In genomic region chr6:135451617-135452190, GRCh38 we compare ENCODE assay signal across 8 cellular contexts. TPM values are rescaled to one million over a fixed set of nuclear protein-coding genes. Genes with fewer than 3 reads are reported as not detected.
DNase-seq lines count a peak whose midpoint lies in the region; ATAC-seq and TF ChIP-seq lines count a peak whose summit lies in the region.

No MANE protein-coding gene starts in this region.

- CTCF ChIA-PET in CD4-positive, alpha-beta memory T cell (lab: Charles Lee; ENCODE audit: partially characterized antibody) = interaction anchor here (0.6 to 4.8 kb wide), 13 partner anchors 8 to 839 kb away, joined by 3 to 40 read pairs (median 5); no protein-coding TSS in a partner anchor

- no peak overlapping the region for H3K27ac Mint-ChIP-seq in CD4-positive, alpha-beta memory T cell

- no peaks in the 10 kb centered on the region for H3K9me3 Mint-ChIP-seq in CD4-positive, alpha-beta memory T cell

- POLR2A ChIA-PET in CD4-positive, alpha-beta memory T cell (lab: Charles Lee; ENCODE audit: partially characterized antibody) = interaction anchor here (0.8 kb wide), 1 partner anchor 28 kb away, joined by 3 read pairs; no protein-coding TSS in a partner anchor

- H3K27me3 Mint-ChIP-seq in CD4-positive, alpha-beta memory T cell = no peaks in the 10 kb centered on the region

- H3K27ac ChIP-seq in CD4-positive, alpha-beta memory T cell (ENCODE audit: low read depth, low read length) = no peak overlapping the region
- no peak overlapping the region for H3K27ac ChIP-seq in effector memory CD4-positive, alpha-beta T cell (ENCODE audit: insufficient read depth, low read length, poor library complexity, severe bottlenecking)

- ATAC-seq in HG03457 (IDR thresholded peaks at IDR 0.05; ENCODE audit: unreplicated experiment) (no peak), HG02973 (IDR thresholded peaks at IDR 0.05; ENCODE audit: unreplicated experiment) (no peak)

- peak in 4 of 5 donors; percentile 33 to 51 (median 42) for DNase-seq in CD4-positive, alpha-beta memory T cell
- peak; percentile 40 for DNase-seq in HS-27A (ENCODE audit: low read depth)
- DNase-seq in RPMI7951 (ENCODE audit: low read depth) = peak; percentile 37
- DNase-seq in erythroblast (lab: John Stamatoyannopoulos, UW) = peak; percentile 32 to 66
- DNase-seq in pons (ENCODE audit: low spot score) = peak; percentile 50
- no peak for DNase-seq in effector memory CD4-positive, alpha-beta T cell

- H3K4me1 ChIP-seq in CD4-positive, alpha-beta memory T cell (ENCODE audit: insufficient read depth, low read length) = no peaks in the 10 kb centered on the region
- H3K4me1 ChIP-seq in effector memory CD4-positive, alpha-beta T cell (ENCODE audit: control insufficient read depth, insufficient read depth, low read length, poor library complexity, severe bottlenecking) = no peaks in the 10 kb centered on the region

- peaks cover 0 to 4% of the 10 kb centered on the region in 2 donors for H3K36me3 Mint-ChIP-seq in CD4-positive, alpha-beta memory T cell

- TF ChIP-seq POLR2A in erythroblast (IDR thresholded peaks at IDR 0.05; ENCODE audit: low read length) = no peak

- H3K4me3 Mint-ChIP-seq in CD4-positive, alpha-beta memory T cell = no peak overlapping the region

- H3K27me3 ChIP-seq in CD4-positive, alpha-beta memory T cell (ENCODE audit: insufficient read depth, low read length) = no peaks in the 10 kb centered on the region
- H3K27me3 ChIP-seq in effector memory CD4-positive, alpha-beta T cell (replicated peaks; ENCODE audit: control insufficient read depth, insufficient read depth, low read length, poor library complexity, severe bottlenecking) = no peaks in the 10 kb centered on the region

- no peaks in the 10 kb centered on the region for H3K9me3 ChIP-seq in CD4-positive, alpha-beta memory T cell (ENCODE audit: control insufficient read depth in 1 of 2, low read length in 2 of 2)
- no peaks in the 10 kb centered on the region for H3K9me3 ChIP-seq in effector memory CD4-positive, alpha-beta T cell (ENCODE audit: control insufficient read depth, low read length)

- intact Hi-C loops in CD4-positive, alpha-beta memory T cell (cut with micrococcal nuclease) = loop anchor here (1.0 to 5.0 kb wide), 4 partner anchors 86 to 1099 kb away; partner anchors contain the start of gene MAP7

- H3K4me3 ChIP-seq in CD4-positive, alpha-beta memory T cell (ENCODE audit: low read length in 2 of 2) = no peak overlapping the region
- no peak overlapping the region for H3K4me3 ChIP-seq in effector memory CD4-positive, alpha-beta T cell (ENCODE audit: insufficient read depth, low read depth, low read length, poor library complexity, severe bottlenecking)

- no peaks in the 10 kb centered on the region for H3K36me3 ChIP-seq in CD4-positive, alpha-beta memory T cell (ENCODE audit: insufficient read depth, low read length)
- H3K36me3 ChIP-seq in effector memory CD4-positive, alpha-beta T cell (ENCODE audit: control insufficient read depth, insufficient read depth, low read length) = no peaks in the 10 kb centered on the region

- no peaks in the 10 kb centered on the region for H3K4me1 Mint-ChIP-seq in CD4-positive, alpha-beta memory T cell

RNA-seq across cellular contexts. Expression of gene AHI1, which starts 45.8 kb away (rescaled TPM):
- total RNA-seq in CD4-positive, alpha-beta memory T cell = 10 to 100 TPM; 12.2 to 12.8 TPM
- 1 to 10 TPM in 1 of 2 donors, under 1 TPM in 1; 0.59 to 6.1 TPM for polyA plus RNA-seq in CD4-positive, alpha-beta memory T cell
- total RNA-seq in RPMI7951 (2014; rRNA removed; shearing (Covaris generic)) = 10.8 and 22.9 TPM in 2 replicates

Comparison
In these comparisons a context has a peak if more than half of its experiments do, and no peak if none do; other contexts are left out.
1. DNase-seq: peak in CD4-positive, alpha-beta memory T cell (4 of 5), HS-27A (single experiment), RPMI7951 (single experiment), erythroblast (2 of 2) and pons (single experiment); none in effector memory CD4-positive, alpha-beta T cell (0 of 3).